ENCODE assay signal across 1 cellular context in genomic region chr6:26521485-26522391, GRCh38.
TF ChIP-seq lines count a peak whose summit lies in the region.

No MANE protein-coding gene starts in this region.

TF ChIP-seq in K562, 482 proteins besides CTCF, POLR2A, EP300 and RAD21 (continued from another document and continues in another):
- TF ChIP-seq CUX1 (CRISPR knock-in tag; IDR thresholded peaks at IDR 0.05) = no peak
- TF ChIP-seq MCM2 (IDR thresholded peaks at IDR 0.05; ENCODE audit: low read depth) = no peak
- TF ChIP-seq SLC30A9 (CRISPR knock-in tag; IDR thresholded peaks at IDR 0.05) = no peak
- peak; percentile 93 for TF ChIP-seq ZNF232 (CRISPR knock-in tag; IDR thresholded peaks at IDR 0.05)
- TF ChIP-seq BRD4 (IDR thresholded peaks at IDR 0.05) = no peak; the same call in 1 of the 2 replicates
- TF ChIP-seq ZNF695 (CRISPR knock-in tag; IDR thresholded peaks at IDR 0.05) = no peak
- peak; percentile 79 for TF ChIP-seq ZNF76 (CRISPR knock-in tag; IDR thresholded peaks at IDR 0.05; ENCODE audit: borderline replicate concordance)
- TF ChIP-seq LARP7 (IDR thresholded peaks at IDR 0.05) = no peak
- no peak for TF ChIP-seq TCF7 (IDR thresholded peaks at IDR 0.05; ENCODE audit: borderline replicate concordance)
- no peak for TF ChIP-seq ZNF408 (CRISPR knock-in tag; IDR thresholded peaks at IDR 0.05; ENCODE audit: low read depth)
- 0 out of 2 replicates have a peak, but pooled peaks have one; percentile 17 for TF ChIP-seq SMARCC2 (IDR thresholded peaks at IDR 0.05; ENCODE audit: low read depth)
- 0 out of 4 replicates have a peak, but pooled peaks of 1 of the 2 experiments have one; percentile 62 for TF ChIP-seq FOXA3 (CRISPR knock-in tag; conservative IDR thresholded peaks at IDR 0.05 in 1 of 2, IDR thresholded peaks at IDR 0.05 in 1 of 2)
- 0 out of 2 replicates have a peak, but pooled peaks have one; percentile 5 for TF ChIP-seq SMC3 (conservative IDR thresholded peaks at IDR 0.05; ENCODE audit: insufficient read depth, low read depth, low read length)
- TF ChIP-seq PHTF2 (CRISPR knock-in tag; IDR thresholded peaks at IDR 0.05) = 0 out of 2 replicates have a peak, but pooled peaks have one; percentile 36
- no peak for TF ChIP-seq ZFP36 (IDR thresholded peaks at IDR 0.05; ENCODE audit: low read depth, low read length, partially characterized antibody)
- peak in 1 of 2 experiments; percentile 41; a peak in 1 of 4 replicates for TF ChIP-seq MLLT1 (IDR thresholded peaks at IDR 0.05)
- TF ChIP-seq RBM34 (IDR thresholded peaks at IDR 0.05; ENCODE audit: borderline replicate concordance, insufficient read depth, low read length) = no peak
- no peak for TF ChIP-seq NR0B1 (IDR thresholded peaks at IDR 0.05; ENCODE audit: partially characterized antibody)
- TF ChIP-seq ZNF140 (CRISPR knock-in tag; IDR thresholded peaks at IDR 0.05) = no peak
- no peak for TF ChIP-seq ZNF445 (CRISPR knock-in tag; IDR thresholded peaks at IDR 0.05; ENCODE audit: low read depth)
- no peak for TF ChIP-seq FOXM1 (IDR thresholded peaks at IDR 0.05; ENCODE audit: low read depth)
- TF ChIP-seq FOXM1 (CRISPR knock-in tag; IDR thresholded peaks at IDR 0.05; ENCODE audit: low read depth) = peak; percentile 33
- TF ChIP-seq GATAD2B (IDR thresholded peaks at IDR 0.05; ENCODE audit: borderline replicate concordance) = no peak; the same call in none of the 2 replicates
- TF ChIP-seq ZNF699 (CRISPR knock-in tag; IDR thresholded peaks at IDR 0.05; ENCODE audit: insufficient replicate concordance) = no peak
- peak; percentile 82 for TF ChIP-seq KLF1 (tag; IDR thresholded peaks at IDR 0.05)
- TF ChIP-seq ZNF609 (CRISPR knock-in tag; IDR thresholded peaks at IDR 0.05; ENCODE audit: borderline replicate concordance) = no peak; the same call in 1 of the 2 replicates
- TF ChIP-seq ZNF239 (CRISPR knock-in tag; IDR thresholded peaks at IDR 0.05) = no peak
- TF ChIP-seq TBP (optimal IDR thresholded peaks at IDR 0.05; ENCODE audit: low read depth, low read length) = peak; percentile 49
- TF ChIP-seq ZBTB40 (IDR thresholded peaks at IDR 0.05) = peak; percentile 71
- no peak for TF ChIP-seq ZBTB40 (CRISPR knock-in tag; IDR thresholded peaks at IDR 0.05)
- peak; percentile 96 for TF ChIP-seq L3MBTL2 (IDR thresholded peaks at IDR 0.05)
- TF ChIP-seq STAG1 (CRISPR knock-in tag; IDR thresholded peaks at IDR 0.05; ENCODE audit: borderline replicate concordance) = no peak
- peak; percentile 87 for TF ChIP-seq ZNF224 (CRISPR knock-in tag; IDR thresholded peaks at IDR 0.05)
- TF ChIP-seq E2F3 (CRISPR knock-in tag; IDR thresholded peaks at IDR 0.05) = peak; percentile 78; the same call in 1 of the 2 replicates
- TF ChIP-seq RBFOX2 (IDR thresholded peaks at IDR 0.05; ENCODE audit: low read depth, low read length) = peak; percentile 97
- TF ChIP-seq SAFB (IDR thresholded peaks at IDR 0.05; ENCODE audit: borderline replicate concordance, low read depth, low read length) = no peak
- no peak for TF ChIP-seq EZH2 (IDR thresholded peaks at IDR 0.05; ENCODE audit: borderline replicate concordance, low read depth, low read length)
